In the genomic region with DNA sequence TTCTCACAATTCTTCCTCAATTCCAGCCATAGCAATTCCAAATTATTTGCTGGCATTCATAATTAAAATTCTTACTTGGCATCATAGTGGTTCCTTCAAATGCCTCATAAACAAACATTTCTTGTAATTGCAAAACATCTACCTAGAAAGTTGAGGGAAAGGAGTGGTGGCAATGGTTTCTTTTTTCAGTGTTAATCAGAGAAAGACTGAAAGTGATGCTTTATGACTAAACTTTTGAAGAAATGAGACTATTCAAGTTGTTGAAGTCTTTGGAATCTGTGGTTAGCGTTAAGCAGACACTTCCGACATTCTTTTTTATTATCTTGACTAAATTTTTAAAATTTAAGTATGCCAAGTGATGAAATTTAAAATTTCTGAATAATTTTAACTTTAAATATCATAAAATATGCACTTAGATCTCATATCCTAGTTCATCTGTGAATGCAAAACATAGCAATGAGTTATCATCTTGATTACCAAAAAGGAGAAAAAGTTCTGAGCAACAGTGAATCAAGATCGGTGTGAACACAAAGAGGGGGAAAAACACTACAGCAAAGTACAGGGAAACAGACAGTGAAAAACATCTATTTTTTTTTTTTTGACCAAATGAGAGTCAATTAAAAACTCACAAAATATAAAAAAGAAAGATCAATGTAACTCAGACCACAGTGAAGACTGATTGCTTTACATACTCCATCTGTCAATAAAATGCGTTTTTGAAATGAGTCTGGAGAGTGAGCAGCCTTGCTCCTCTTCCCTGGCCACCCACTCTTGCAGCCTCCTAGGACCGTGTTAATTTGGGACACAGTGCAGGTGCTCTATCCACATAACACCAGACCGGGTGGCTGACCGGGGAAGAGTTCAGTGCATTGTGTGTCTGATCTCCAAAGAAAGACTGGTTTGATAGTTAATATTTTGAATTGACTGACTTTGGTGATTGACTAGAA, we compare ENCODE assay signal across 22 cellular contexts. TPM values are rescaled to one million over a fixed set of nuclear protein-coding genes. Genes with fewer than 3 reads are reported as not detected.
DNase-seq lines count a peak whose midpoint lies in the region; ATAC-seq, FAIRE-seq and TF ChIP-seq lines count a peak whose summit lies in the region.
"Had no signal": no experiment of that assay in that cellular context is flagged by ENCODE, and none has a peak within 500 bp of the region (broad histone marks: within the 10 kb centered on the region; RNA-seq: fewer than 3 reads in every experiment).

No MANE protein-coding gene starts in this region.

- no peak for DNase-seq in activated CD4-positive, CD25-positive, alpha-beta regulatory T cell (lab: John Stamatoyannopoulos, UW)
- no peak for DNase-seq in GM12892 (ENCODE audit: insufficient read length)
- DNase-seq in GM12878 (ENCODE audit: low read depth, low spot score) = no peak
- DNase-seq in NCI-H82 treated with DMSO at 0.1 percent for 48 hours (lab: John Stamatoyannopoulos, UW; ENCODE audit: unreplicated experiment) = no peak
- DNase-seq in NCI-H1417 treated with DMSO at 0.1 percent for 48 hours (lab: John Stamatoyannopoulos, UW) = no peak
- no peak for DNase-seq in cortex of kidney (lab: John Stamatoyannopoulos, UW)
- DNase-seq: Calu3; caudate nucleus; EL; esophagus squamous epithelium; H9; IMR-90; NCI-H1436 treated with DMSO at 0.1 percent for 48 hours; psoas muscle; SJCRH30; stimulated activated CD4-positive, alpha-beta T cell treated with anti-CD3 and anti-CD28 coated beads, Interleukin-2, amount 100 ng/mL, for 24 hours; upper lobe of right lung had no signal

- ATAC-seq in activated CD4-positive, CD25-positive, alpha-beta regulatory T cell treated with anti-CD3 and anti-CD28 coated beads, Interleukin-2, amount 50 U/mL, for 24 hours = peak; percentile 69 to 74
- peak; percentile 82 for ATAC-seq in GM12878
- ATAC-seq: psoas muscle, upper lobe of right lung had no signal

- TF ChIP-seq POLR2A in GM12892 (IDR thresholded peaks at IDR 0.05; ENCODE audit: low read depth, low read length) = no peak
- no peak for TF ChIP-seq POLR2A in GM12878 (IDR thresholded peaks at IDR 0.05; ENCODE audit: low read depth, low read length)

- no peak overlapping the region for H3K4me3 ChIP-seq in GM12878
- H3K4me3 ChIP-seq: esophagus squamous epithelium, neural progenitor cell, psoas muscle, SJCRH30, upper lobe of right lung had no signal

- peaks cover 73% of the 10 kb centered on the region for H3K4me1 Mint-ChIP-seq in T-helper 1 cell treated with Interleukin-12 subunit alpha and Interleukin-12 subunit beta and Interleukin-4 antibody, amounts not matched to agents 30 μg/mL and 1 μg/mL, for 36 hours (ENCODE audit: low read depth)
- H3K4me1 Mint-ChIP-seq: H9, neural progenitor cell had no signal

- intact Hi-C loops in GM12878 (cut with micrococcal nuclease; ENCODE audit: unreplicated experiment) = no loop called here

- no peaks in the 10 kb centered on the region for H3K27me3 Mint-ChIP-seq in T-helper 1 cell treated with Interleukin-12 subunit alpha and Interleukin-12 subunit beta and Interleukin-4 antibody, amounts not matched to agents 30 μg/mL and 1 μg/mL, for 36 hours (ENCODE audit: low read depth)

- H3K27ac ChIP-seq in GM12878 (ENCODE audit: control insufficient read depth, insufficient read depth) = no peak overlapping the region
- H3K27ac ChIP-seq: 22Rv1, esophagus squamous epithelium, HL-60, neural progenitor cell, psoas muscle, SJCRH30, upper lobe of right lung had no signal

- SMC1A ChIA-PET in GM12878 (lab: Charles Lee; ENCODE audit: uncharacterized antibody, unreplicated experiment) = interaction anchor here (0.7 to 1.1 kb wide), 3 partner anchors 9 to 18 kb away, joined by 3 read pairs; no protein-coding TSS in a partner anchor

- H3K27ac Mint-ChIP-seq in T-helper 1 cell treated with Interleukin-12 subunit alpha and Interleukin-12 subunit beta and Interleukin-4 antibody, amounts not matched to agents 30 μg/mL and 1 μg/mL, for 36 hours = peak overlapping the region; percentile 87
- H3K27ac Mint-ChIP-seq: H9, neural progenitor cell had no signal

- RAD21 ChIA-PET in GM12878 (lab: Charles Lee; ENCODE audit: unreplicated experiment) = interaction anchor here (1.0 kb wide), 1 partner anchor 57 kb away, joined by 3 read pairs; no protein-coding TSS in a partner anchor

- 16% methylated on average over 7 of the region's 7 CpGs for WGBS in GM12878 (ENCODE audit: insufficient coverage, insufficient replicate concordance, low lambda C conversion rate, missing lambda C conversion rate)

- peak in 1 of 2 experiments; percentile 34; a peak in 1 of 4 replicates for TF ChIP-seq EP300 in GM12878 (IDR thresholded peaks at IDR 0.05; ENCODE audit: borderline replicate concordance in 1 of 2, control insufficient read depth in 1 of 2, low read depth in 2 of 2, low read length in 2 of 2)

- no peaks in the 10 kb centered on the region for H3K36me3 ChIP-seq in GM12878 (ENCODE audit: control insufficient read depth in 2 of 2, insufficient read depth in 2 of 2, low read length in 1 of 2)
- H3K36me3 ChIP-seq: esophagus squamous epithelium, neural progenitor cell, SJCRH30, upper lobe of right lung had no signal

- POLR2A ChIA-PET in GM12878 (lab: Charles Lee) = no interaction called here

- CTCF ChIA-PET in GM12878 (lab: Yijun Ruan, JAX) = interaction anchor here (0.5 kb wide), 1 partner anchor 621 kb away, joined by 3 read pairs; no protein-coding TSS in a partner anchor

- H3K9me3 ChIP-seq in GM12878 (replicated peaks; ENCODE audit: control insufficient read depth, insufficient read depth, low read length) = no peaks in the 10 kb centered on the region
- H3K9me3 ChIP-seq: esophagus squamous epithelium, psoas muscle, SJCRH30, upper lobe of right lung had no signal

- no peak for TF ChIP-seq CTCF in GM12878 (IDR thresholded peaks at IDR 0.05 in 2 of 3, conservative IDR thresholded peaks at IDR 0.05 in 1 of 3; ENCODE audit: control insufficient read depth in 2 of 3, extremely low read depth in 1 of 3, insufficient read depth in 1 of 3, low read depth in 3 of 3, low read length in 3 of 3)

- TF ChIP-seq RAD21 in GM12878 (IDR thresholded peaks at IDR 0.05; ENCODE audit: insufficient read depth, low read depth, low read length) = no peak

- FAIRE-seq in GM12892 (lab: Jason Lieb, UNC) (peak; percentile 30), GM12878 (lab: Jason Lieb, UNC) (peak; percentile 18)

- H3K9me3 Mint-ChIP-seq in T-helper 1 cell treated with Interleukin-12 subunit alpha and Interleukin-12 subunit beta and Interleukin-4 antibody, amounts not matched to agents 30 μg/mL and 1 μg/mL, for 36 hours = peaks cover 4% of the 10 kb centered on the region
- H3K9me3 Mint-ChIP-seq: neural progenitor cell had no signal

- H3K9ac ChIP-seq in GM12878 (ENCODE audit: control insufficient read depth, insufficient read depth, low read length) = no peak overlapping the region
- H3K9ac ChIP-seq: neural progenitor cell had no signal

- peak overlapping the region; percentile 7; the same call in 1 of the 2 replicates for H3K4me2 ChIP-seq in GM12878 (ENCODE audit: control insufficient read depth, insufficient read depth)
- H3K4me2 ChIP-seq: neural progenitor cell had no signal

- H4K20me1 ChIP-seq in GM12878 (ENCODE audit: control insufficient read depth, insufficient read depth) = no peaks in the 10 kb centered on the region

- no peaks in the 10 kb centered on the region for H3K79me2 ChIP-seq in GM12878 (ENCODE audit: control insufficient read depth, insufficient read depth, low read length)

- H3K27me3 ChIP-seq in GM12878 (replicated peaks in 1 of 2; ENCODE audit: control insufficient read depth in 2 of 2, insufficient read depth in 2 of 2, low read length in 1 of 2) = no peaks in the 10 kb centered on the region; a peak in 1 of 4 replicates
- H3K27me3 ChIP-seq: esophagus squamous epithelium, neural progenitor cell, SJCRH30, upper lobe of right lung had no signal

- peak overlapping the region; percentile 61 for H3K4me3 Mint-ChIP-seq in T-helper 1 cell treated with Interleukin-12 subunit alpha and Interleukin-12 subunit beta and Interleukin-4 antibody, amounts not matched to agents 30 μg/mL and 1 μg/mL, for 36 hours
- H3K4me3 Mint-ChIP-seq: H9, neural progenitor cell had no signal

- peaks cover 5% of the 10 kb centered on the region; the same call in 1 of the 2 replicates for H3K4me1 ChIP-seq in GM12878 (ENCODE audit: control insufficient read depth, insufficient read depth, low read length)
- H3K4me1 ChIP-seq: esophagus squamous epithelium, neural progenitor cell, psoas muscle, SJCRH30, upper lobe of right lung had no signal

- in situ Hi-C loops in GM12878 (cut with MboI) = no loop called here

- no peak overlapping the region for H2AFZ ChIP-seq in GM12878 (ENCODE audit: control insufficient read depth, low read depth, low read length)
- H2AFZ ChIP-seq: neural progenitor cell had no signal

- BruUV-seq in GM12878 (replicated peaks; lab: Mats Ljungman, UMichigan) = no TSS peak

- H3K36me3 Mint-ChIP-seq in T-helper 1 cell treated with Interleukin-12 subunit alpha and Interleukin-12 subunit beta and Interleukin-4 antibody, amounts not matched to agents 30 μg/mL and 1 μg/mL, for 36 hours (ENCODE audit: low read depth) = peaks cover 11% of the 10 kb centered on the region
- H3K36me3 Mint-ChIP-seq: neural progenitor cell had no signal

TF ChIP-seq in GM12878, 131 proteins besides CTCF, POLR2A, EP300 and RAD21 (continues in another document):
- TF ChIP-seq CBFB (IDR thresholded peaks at IDR 0.05; ENCODE audit: low read depth) (0 out of 2 replicates have a peak, but pooled peaks have one; percentile 29), MTA2 (IDR thresholded peaks at IDR 0.05; ENCODE audit: low read depth) (peak; percentile 52; the same call in 1 of the 2 replicates), TCF7 (IDR thresholded peaks at IDR 0.05; ENCODE audit: borderline replicate concordance) (0 out of 2 replicates have a peak, but pooled peaks have one; percentile 21), IKZF2 (IDR thresholded peaks at IDR 0.05) (peak; percentile 69 to 77), RUNX3 (IDR thresholded peaks at IDR 0.05; ENCODE audit: low read length) (peak; percentile 86)

RNA-seq across cellular contexts. Expression of a gene that starts 20.6 kb away (rescaled TPM):
- polyA plus RNA-seq in GM12892 (2012; ENCODE audit: missing spikeins) = 2.3 TPM
- 67.0 and 73.7 TPM in 2 replicates for total RNA-seq in GM12878 (2013; cell fraction: nucleolus; rRNA removed)
- 0.73 and 1.7 TPM in 2 replicates for total RNA-seq in GM12878 (2014; rRNA removed)
- 0.51 and 0.98 TPM in 2 replicates for total RNA-seq in GM12878 (2014; rRNA removed; fragmentation: Illumina TruSeq; extraction: Trizol)
- total RNA-seq in GM12878 (2021) = 1.3 and 1.5 TPM in 2 replicates
- 0.28 TPM for polyA plus RNA-seq in GM12878 (2011; ENCODE audit: low read depth)
- polyA plus RNA-seq in GM12878 (2011; rRNA removed) = 21.1 and 27.2 TPM in 2 replicates
- 20.7 and 30.0 TPM in 2 replicates for polyA plus RNA-seq in GM12878 (2011; cell fraction: cytosol; rRNA removed)
- 28.1 and 34.5 TPM in 2 replicates for polyA plus RNA-seq in GM12878 (2011; cell fraction: nucleus; rRNA removed)
- 0.61 and 1.1 TPM in 2 replicates for polyA plus RNA-seq in GM12878 (2012)
- polyA plus RNA-seq in GM12878 (2014; fragmentation: Illumina TruSeq; extraction: Trizol) = 1.3 and 2.1 TPM in 2 replicates
- polyA plus RNA-seq in GM12878 (2014; fragmentation: Nextera tagmentation; extraction: Ambion mirVana) = under 1 TPM; 0.52 to 0.97 TPM
- 0.40 and 0.63 TPM in 2 replicates for polyA plus RNA-seq in GM12878 (2014; rRNA removed)
- polyA plus RNA-seq in GM12878 (2016; fragmentation: Nextera tagmentation; extraction: Ambion mirVana) = under 1 TPM; 0.62 to 0.63 TPM
- 49.3 and 52.3 TPM in 2 replicates for polyA minus RNA-seq in GM12878 (2011; rRNA and poly(A)+ RNA removed)
- 11.5 and 11.7 TPM in 2 replicates for polyA minus RNA-seq in GM12878 (2011; cell fraction: cytosol; rRNA and poly(A)+ RNA removed)
- polyA minus RNA-seq in GM12878 (2011; cell fraction: nucleus; rRNA and poly(A)+ RNA removed) = 18.3 and 26.8 TPM in 2 replicates
- total RNA-seq: H9 had no signal
